In genomic region chr17:82859431-82860403, GRCh38 we compare ENCODE assay signal across 8 cellular contexts. TPM values are rescaled to one million over a fixed set of nuclear protein-coding genes. Genes with fewer than 3 reads are reported as not detected.
DNase-seq lines count a peak whose midpoint lies in the region; ATAC-seq and TF ChIP-seq lines count a peak whose summit lies in the region.

No MANE protein-coding gene starts in this region.

- CTCF ChIA-PET in activated CD4-positive, alpha-beta memory T cell treated with anti-CD3 and anti-CD28 coated beads for 36 hours (lab: Charles Lee): interaction anchor here (1.2 kb wide), 1 partner anchor 59 kb away, joined by 3 read pairs; no protein-coding TSS in a partner anchor

- DNase-seq in GM06990 (ENCODE audit: extremely low read depth, insufficient read length) (peak; percentile 76), ecto neural progenitor cell (ENCODE audit: low spot score) (peak; percentile 48), thoracic aorta (ENCODE audit: low spot score) (no peak), SKM-1 (lab: John Stamatoyannopoulos, UW; ENCODE audit: unreplicated experiment) (no peak), NCI-H226 (no peak)
- peak; percentile 89 for DNase-seq in Jurkat, Clone E6-1 (ENCODE audit: low read depth, low spot score)
- DNase-seq in activated CD4-positive, alpha-beta memory T cell treated with anti-CD3 and anti-CD28 coated beads for 36 hours: peak; percentile 85

- H3K27ac ChIP-seq in muscle layer of duodenum (ENCODE audit: low read length): peak overlapping the region; percentile 8
- H3K27ac ChIP-seq in thoracic aorta: peak overlapping the region in 1 of 2 donors; percentile 39

- H3K36me3 ChIP-seq in GM06990 (ENCODE audit: control insufficient read depth, insufficient read depth, low read length) (no peaks in the 10 kb centered on the region; the same call in 1 of the 2 replicates), muscle layer of duodenum (ENCODE audit: control insufficient read depth in 1 of 2, insufficient read depth in 2 of 2, low read length in 2 of 2) (no peaks in the 10 kb centered on the region), thoracic aorta (no peaks in the 10 kb centered on the region)

- peaks cover 59% of the 10 kb centered on the region for H3K4me1 Mint-ChIP-seq in activated CD4-positive, alpha-beta memory T cell treated with anti-CD3 and anti-CD28 coated beads for 36 hours (ENCODE audit: low read depth)

- peaks cover 2% of the 10 kb centered on the region for H3K36me3 Mint-ChIP-seq in activated CD4-positive, alpha-beta memory T cell treated with anti-CD3 and anti-CD28 coated beads for 36 hours

- H3K27me3 ChIP-seq in GM06990 (replicated peaks; ENCODE audit: control insufficient read depth, insufficient read depth, low read length) (no peaks in the 10 kb centered on the region), muscle layer of duodenum (ENCODE audit: low read depth, low read length) (no peaks in the 10 kb centered on the region), thoracic aorta (replicated peaks; ENCODE audit: insufficient read depth) (no peaks in the 10 kb centered on the region)

- intact Hi-C loops in activated CD4-positive, alpha-beta memory T cell treated with anti-CD3 and anti-CD28 coated beads for 36 hours (cut with micrococcal nuclease): no loop called here

- no peaks in the 10 kb centered on the region for H3K27me3 Mint-ChIP-seq in activated CD4-positive, alpha-beta memory T cell treated with anti-CD3 and anti-CD28 coated beads for 36 hours

- H3K9me3 ChIP-seq in muscle layer of duodenum (ENCODE audit: control insufficient read depth in 1 of 2, low read length in 2 of 2) (no peaks in the 10 kb centered on the region), thoracic aorta (no peaks in the 10 kb centered on the region)

- ATAC-seq in thoracic aorta (ENCODE audit: insufficient number of reproducible peaks, low FRiP score, low read depth): no peak

- no peaks in the 10 kb centered on the region for H3K9me3 Mint-ChIP-seq in activated CD4-positive, alpha-beta memory T cell treated with anti-CD3 and anti-CD28 coated beads for 36 hours

- H3K4me3 ChIP-seq in GM06990 (replicated peaks; ENCODE audit: low read depth, low read length) (no peak overlapping the region), muscle layer of duodenum (ENCODE audit: low read depth in 1 of 2, low read length in 2 of 2) (no peak overlapping the region), thoracic aorta (peak overlapping the region; percentile 40)
- peak overlapping the region; percentile 63 for H3K4me3 ChIP-seq in Jurkat, Clone E6-1 (ENCODE audit: low read length)

- POLR2A ChIA-PET in activated CD4-positive, alpha-beta memory T cell treated with anti-CD3 and anti-CD28 coated beads for 36 hours (lab: Charles Lee): no interaction called here

- no peak for TF ChIP-seq CTCF in GM06990 (IDR thresholded peaks at IDR 0.05; ENCODE audit: insufficient read depth, low read length, poor library complexity, severe bottlenecking)
- no peak for TF ChIP-seq CTCF in thoracic aorta (IDR thresholded peaks at IDR 0.05)

- H3K4me1 ChIP-seq in muscle layer of duodenum (ENCODE audit: control insufficient read depth in 1 of 2, insufficient read depth in 2 of 2, low read length in 2 of 2) (peaks cover 8 to 12% of the 10 kb centered on the region in 2 donors), thoracic aorta (ENCODE audit: control insufficient read depth in 1 of 2, low read depth in 2 of 2) (peaks cover 3 to 4% of the 10 kb centered on the region in 2 donors)

- peak overlapping the region; percentile 93 for H3K27ac Mint-ChIP-seq in activated CD4-positive, alpha-beta memory T cell treated with anti-CD3 and anti-CD28 coated beads for 36 hours

- peak overlapping the region; percentile 78 for H3K4me3 Mint-ChIP-seq in activated CD4-positive, alpha-beta memory T cell treated with anti-CD3 and anti-CD28 coated beads for 36 hours

RNA-seq across cellular contexts. Expression of gene ZNF750, which starts 19.9 kb away (rescaled TPM):
- polyA plus RNA-seq in Jurkat, Clone E6-1 (2012; ENCODE audit: insufficient read depth, insufficient read length): not detected
- total RNA-seq in activated CD4-positive, alpha-beta memory T cell treated with anti-CD3 and anti-CD28 coated beads for 36 hours: not detected
- total RNA-seq in thoracic aorta: not detected

Comparison
In these comparisons a context has a peak if more than half of its experiments do, and no peak if none do; other contexts are left out.
1. DNase-seq: peak in GM06990 (single experiment), Jurkat, Clone E6-1 (single experiment), activated CD4-positive, alpha-beta memory T cell treated with anti-CD3 and anti-CD28 coated beads for 36 hours (single experiment) and ecto neural progenitor cell (single experiment); none in thoracic aorta (single experiment), SKM-1 (single experiment) and NCI-H226 (single experiment).
2. H3K4me3 ChIP-seq: peak in Jurkat, Clone E6-1 (single experiment) and thoracic aorta (single experiment); none in GM06990 (single experiment) and muscle layer of duodenum (0 of 2).